Comparison of ENCODE assay signal across 21 cellular contexts in genomic region chr20:57382516-57382915, GRCh38. TPM values are rescaled to one million over a fixed set of nuclear protein-coding genes. Genes with fewer than 3 reads are reported as not detected.
DNase-seq lines count a peak whose midpoint lies in the region; ATAC-seq and TF ChIP-seq lines count a peak whose summit lies in the region.
"Had no signal": no experiment of that assay in that cellular context is flagged by ENCODE, and none has a peak within 500 bp of the region (broad histone marks: within the 10 kb centered on the region; RNA-seq: fewer than 3 reads in every experiment).

No MANE protein-coding gene starts in this region.

- H3K27me3 ChIP-seq in Karpas-422 (ENCODE audit: low read length) (no peaks in the 10 kb centered on the region), tibial artery (no peaks in the 10 kb centered on the region)
- H3K27me3 ChIP-seq: hepatocyte, MG63, ovary, suprapubic skin had no signal

- peak overlapping the region; percentile 57 for H3K9ac ChIP-seq in Karpas-422 (ENCODE audit: low read length)

- H4K20me1 ChIP-seq in Karpas-422 (ENCODE audit: insufficient read depth, low read depth, low read length) = no peaks in the 10 kb centered on the region

- H3K27ac ChIP-seq in Karpas-422 (ENCODE audit: low read length) (peak overlapping the region; percentile 94), tibial artery (no peak overlapping the region)
- H3K27ac ChIP-seq: hepatocyte, ovary, suprapubic skin had no signal

- peak overlapping the region; percentile 54 for H3K4me2 ChIP-seq in Karpas-422 (ENCODE audit: low read depth, low read length, poor library complexity, severe bottlenecking)
- H3K4me2 ChIP-seq: hepatocyte had no signal

- DNase-seq in activated CD8-positive, alpha-beta T cell treated with anti-CD3 and anti-CD28 coated beads for 36 hours = no peak
- DNase-seq in activated CD8-positive, alpha-beta T cell treated with anti-CD3 and anti-CD28 coated beads, Interleukin-2, amount 10 ng/mL, durations not matched to agents 7 days and 5 days = no peak
- DNase-seq in Karpas-422 (peak; percentile 67), tibial artery (no peak), pons (ENCODE audit: low spot score) (no peak)
- no peak for DNase-seq in activated naive CD8-positive, alpha-beta T cell treated with anti-CD3 and anti-CD28 coated beads for 36 hours
- DNase-seq in natural killer cell treated with Interleukin-12 subunit alpha and Interleukin-12 subunit beta and Interleukin-15 and Interleukin-18, amount 100 ng/mL, for 72 hours (ENCODE audit: low spot score) = peak; percentile 52
- DNase-seq in effector CD8-positive, alpha-beta T cell (lab: John Stamatoyannopoulos, UW) = no peak
- DNase-seq: NCI-H510A had no signal

- H3K9me2 ChIP-seq in Karpas-422 (replicated peaks; ENCODE audit: insufficient read depth, low read length) = no peaks in the 10 kb centered on the region

- H3K9me3 ChIP-seq in Karpas-422 (ENCODE audit: low read length) (no peaks in the 10 kb centered on the region), tibial artery (no peaks in the 10 kb centered on the region)
- H3K9me3 ChIP-seq: MG63, mucosa of descending colon, ovary, suprapubic skin had no signal

- peaks cover 24% of the 10 kb centered on the region for H3K4me1 Mint-ChIP-seq in activated CD8-positive, alpha-beta T cell treated with anti-CD3 and anti-CD28 coated beads for 36 hours (ENCODE audit: low read depth)
- H3K4me1 Mint-ChIP-seq in activated CD8-positive, alpha-beta T cell treated with anti-CD3 and anti-CD28 coated beads, Interleukin-2, amount 10 ng/mL, durations not matched to agents 7 days and 5 days (ENCODE audit: low read depth) = peaks cover 20% of the 10 kb centered on the region
- peaks cover 22% of the 10 kb centered on the region for H3K4me1 Mint-ChIP-seq in activated naive CD8-positive, alpha-beta T cell treated with anti-CD3 and anti-CD28 coated beads for 36 hours
- H3K4me1 Mint-ChIP-seq in natural killer cell treated with Interleukin-12 subunit alpha and Interleukin-12 subunit beta and Interleukin-15 and Interleukin-18, amount 100 ng/mL, for 72 hours (ENCODE audit: low read depth in 2 of 2) = peaks cover 51 to 59% of the 10 kb centered on the region in 2 donors

- H3K27me3 Mint-ChIP-seq in activated CD8-positive, alpha-beta T cell treated with anti-CD3 and anti-CD28 coated beads for 36 hours = no peaks in the 10 kb centered on the region
- no peaks in the 10 kb centered on the region for H3K27me3 Mint-ChIP-seq in activated CD8-positive, alpha-beta T cell treated with anti-CD3 and anti-CD28 coated beads, Interleukin-2, amount 10 ng/mL, durations not matched to agents 7 days and 5 days (ENCODE audit: low read depth)
- H3K27me3 Mint-ChIP-seq in activated naive CD8-positive, alpha-beta T cell treated with anti-CD3 and anti-CD28 coated beads for 36 hours = no peaks in the 10 kb centered on the region
- H3K27me3 Mint-ChIP-seq in natural killer cell treated with Interleukin-12 subunit alpha and Interleukin-12 subunit beta and Interleukin-15 and Interleukin-18, amount 100 ng/mL, for 72 hours = no peaks in the 10 kb centered on the region
- H3K27me3 Mint-ChIP-seq: activated CD8-positive, alpha-beta memory T cell treated with anti-CD3 and anti-CD28 coated beads, Interleukin-2, amount 10 ng/mL, durations not matched to agents 7 days and 5 days; T-helper 17 cell had no signal

- no peak overlapping the region for H2AFZ ChIP-seq in Karpas-422 (ENCODE audit: low read length)
- H2AFZ ChIP-seq: hepatocyte had no signal

- H3K79me2 ChIP-seq in Karpas-422 (ENCODE audit: low read length) = 0 out of 2 replicates have a peak, but pooled peaks cover 2% of the 10 kb centered on the region
- H3K79me2 ChIP-seq: hepatocyte had no signal

- H3K36me3 Mint-ChIP-seq in activated CD8-positive, alpha-beta T cell treated with anti-CD3 and anti-CD28 coated beads for 36 hours (ENCODE audit: low read depth) = peaks cover 7% of the 10 kb centered on the region
- H3K36me3 Mint-ChIP-seq in activated CD8-positive, alpha-beta T cell treated with anti-CD3 and anti-CD28 coated beads, Interleukin-2, amount 10 ng/mL, durations not matched to agents 7 days and 5 days (ENCODE audit: low read depth) = peaks cover 15% of the 10 kb centered on the region
- H3K36me3 Mint-ChIP-seq in activated naive CD8-positive, alpha-beta T cell treated with anti-CD3 and anti-CD28 coated beads for 36 hours = peaks cover 2% of the 10 kb centered on the region
- H3K36me3 Mint-ChIP-seq in natural killer cell treated with Interleukin-12 subunit alpha and Interleukin-12 subunit beta and Interleukin-15 and Interleukin-18, amount 100 ng/mL, for 72 hours = peaks cover 14% of the 10 kb centered on the region

- no peak overlapping the region for H3K4me3 ChIP-seq in Karpas-422 (ENCODE audit: low read length)
- H3K4me3 ChIP-seq in tibial artery = no peak overlapping the region
- H3K4me3 ChIP-seq: hepatocyte, lung, MG63, mucosa of descending colon, ovary, suprapubic skin had no signal

- no peak for TF ChIP-seq CTCF in activated CD8-positive, alpha-beta T cell treated with anti-CD3 and anti-CD28 coated beads for 36 hours (IDR thresholded peaks at IDR 0.05)
- no peak for TF ChIP-seq CTCF in tibial artery (IDR thresholded peaks at IDR 0.05)

- intact Hi-C loops in activated CD8-positive, alpha-beta T cell treated with anti-CD3 and anti-CD28 coated beads for 36 hours (cut with micrococcal nuclease) = loop anchor here (1.0 to 5.0 kb wide), 2 partner anchors 113 to 205 kb away; no protein-coding TSS in a partner anchor
- intact Hi-C loops in tibial artery (cut with DNase I; ENCODE audit: low total_unique reads) = loop anchor here (10.0 kb wide), 1 partner anchor 832 kb away; no protein-coding TSS in a partner anchor

- H3K4me1 ChIP-seq in Karpas-422 (ENCODE audit: low read length) = peaks cover 44% of the 10 kb centered on the region
- H3K4me1 ChIP-seq in tibial artery = no peaks in the 10 kb centered on the region
- H3K4me1 ChIP-seq: suprapubic skin had no signal

- POLR2A ChIA-PET in activated CD8-positive, alpha-beta T cell treated with anti-CD3 and anti-CD28 coated beads for 36 hours (lab: Charles Lee) = interaction anchor here (0.8 to 3.4 kb wide), 4 partner anchors 10 to 17 kb away, joined by 3 to 15 read pairs (median 5); no protein-coding TSS in a partner anchor
- POLR2A ChIA-PET in activated CD8-positive, alpha-beta T cell treated with anti-CD3 and anti-CD28 coated beads, Interleukin-2, amount 10 ng/mL, durations not matched to agents 7 days and 5 days (lab: Charles Lee) = no interaction called here

- CTCF ChIA-PET in activated CD8-positive, alpha-beta T cell treated with anti-CD3 and anti-CD28 coated beads for 36 hours (lab: Charles Lee) = interaction anchor here (0.6 to 4.8 kb wide), 29 partner anchors 9 to 915 kb away, joined by 3 to 35 read pairs (median 6); partner anchors contain the start of gene RBM38
- CTCF ChIA-PET in activated CD8-positive, alpha-beta T cell treated with anti-CD3 and anti-CD28 coated beads, Interleukin-2, amount 10 ng/mL, durations not matched to agents 7 days and 5 days (lab: Charles Lee) = interaction anchor here (0.6 to 5.1 kb wide), 16 partner anchors 8 to 124 kb away, joined by 3 to 41 read pairs (median 6); partner anchors contain the start of gene RBM38

- H3K27ac Mint-ChIP-seq in activated CD8-positive, alpha-beta T cell treated with anti-CD3 and anti-CD28 coated beads for 36 hours = peak overlapping the region; percentile 74
- H3K27ac Mint-ChIP-seq in activated CD8-positive, alpha-beta T cell treated with anti-CD3 and anti-CD28 coated beads, Interleukin-2, amount 10 ng/mL, durations not matched to agents 7 days and 5 days = no peak overlapping the region
- H3K27ac Mint-ChIP-seq in activated naive CD8-positive, alpha-beta T cell treated with anti-CD3 and anti-CD28 coated beads for 36 hours = peak overlapping the region; percentile 57
- peak overlapping the region in 1 of 2 donors; percentile 37 for H3K27ac Mint-ChIP-seq in natural killer cell treated with Interleukin-12 subunit alpha and Interleukin-12 subunit beta and Interleukin-15 and Interleukin-18, amount 100 ng/mL, for 72 hours
- H3K27ac Mint-ChIP-seq: activated CD8-positive, alpha-beta memory T cell treated with anti-CD3 and anti-CD28 coated beads, Interleukin-2, amount 10 ng/mL, durations not matched to agents 7 days and 5 days; activated T-cell treated with anti-CD3 and anti-CD28 coated beads, Interleukin-2, amount 50 U/mL, for 72 hours had no signal

- no peaks in the 10 kb centered on the region for H3K9me3 Mint-ChIP-seq in activated CD8-positive, alpha-beta T cell treated with anti-CD3 and anti-CD28 coated beads for 36 hours
- H3K9me3 Mint-ChIP-seq in activated CD8-positive, alpha-beta T cell treated with anti-CD3 and anti-CD28 coated beads, Interleukin-2, amount 10 ng/mL, durations not matched to agents 7 days and 5 days (ENCODE audit: insufficient read depth) = no peaks in the 10 kb centered on the region
- H3K9me3 Mint-ChIP-seq in activated naive CD8-positive, alpha-beta T cell treated with anti-CD3 and anti-CD28 coated beads for 36 hours = no peaks in the 10 kb centered on the region
- H3K9me3 Mint-ChIP-seq in natural killer cell treated with Interleukin-12 subunit alpha and Interleukin-12 subunit beta and Interleukin-15 and Interleukin-18, amount 100 ng/mL, for 72 hours = no peaks in the 10 kb centered on the region
- H3K9me3 Mint-ChIP-seq: activated T-cell treated with anti-CD3 and anti-CD28 coated beads, Interleukin-2, amount 50 U/mL, for 72 hours had no signal

- ATAC-seq in activated CD8-positive, alpha-beta T cell treated with anti-CD3 and anti-CD28 coated beads for 36 hours = no peak
- ATAC-seq in activated CD8-positive, alpha-beta T cell treated with anti-CD3 and anti-CD28 coated beads, Interleukin-2, amount 10 ng/mL, durations not matched to agents 7 days and 5 days = no peak
- no peak for ATAC-seq in natural killer cell treated with Interleukin-12 subunit alpha and Interleukin-12 subunit beta and Interleukin-15 and Interleukin-18, amount 100 ng/mL, for 72 hours

- H3K36me3 ChIP-seq in Karpas-422 (ENCODE audit: insufficient read depth, low read length) (peaks cover 12% of the 10 kb centered on the region), tibial artery (peaks cover 15 to 53% (median 22%) of the 10 kb centered on the region in 3 donors)
- H3K36me3 ChIP-seq: ovary had no signal

- no peak overlapping the region for H3K4me3 Mint-ChIP-seq in activated CD8-positive, alpha-beta T cell treated with anti-CD3 and anti-CD28 coated beads for 36 hours
- no peak overlapping the region for H3K4me3 Mint-ChIP-seq in activated CD8-positive, alpha-beta T cell treated with anti-CD3 and anti-CD28 coated beads, Interleukin-2, amount 10 ng/mL, durations not matched to agents 7 days and 5 days
- no peak overlapping the region for H3K4me3 Mint-ChIP-seq in activated naive CD8-positive, alpha-beta T cell treated with anti-CD3 and anti-CD28 coated beads for 36 hours
- no peak overlapping the region for H3K4me3 Mint-ChIP-seq in natural killer cell treated with Interleukin-12 subunit alpha and Interleukin-12 subunit beta and Interleukin-15 and Interleukin-18, amount 100 ng/mL, for 72 hours
- H3K4me3 Mint-ChIP-seq: activated CD8-positive, alpha-beta memory T cell treated with anti-CD3 and anti-CD28 coated beads, Interleukin-2, amount 10 ng/mL, durations not matched to agents 7 days and 5 days; activated T-cell treated with anti-CD3 and anti-CD28 coated beads, Interleukin-2, amount 50 U/mL, for 72 hours; T-helper 17 cell had no signal

RNA-seq across cellular contexts. Expression of gene RBM38, which starts 8.7 kb away (rescaled TPM):
- 100 to 1,000 TPM; 114 to 116 TPM for total RNA-seq in activated CD8-positive, alpha-beta T cell treated with anti-CD3 and anti-CD28 coated beads for 36 hours
- total RNA-seq in activated CD8-positive, alpha-beta T cell treated with anti-CD3 and anti-CD28 coated beads, Interleukin-2, amount 10 ng/mL, durations not matched to agents 7 days and 5 days = 10 to 100 TPM; 53.8 to 57.1 TPM
- total RNA-seq in Karpas-422 (2014; rRNA removed; shearing (Covaris generic); ENCODE audit: low replicate concordance) = 261 and 436 TPM in 2 replicates
- total RNA-seq in activated naive CD8-positive, alpha-beta T cell treated with anti-CD3 and anti-CD28 coated beads for 36 hours = 100 to 1,000 TPM; 142 to 144 TPM
- 10 to 100 TPM; 18.3 to 29.2 TPM for total RNA-seq in natural killer cell treated with Interleukin-12 subunit alpha and Interleukin-12 subunit beta and Interleukin-15 and Interleukin-18, amount 100 ng/mL, for 72 hours

RNA-seq across cellular contexts. Expression of gene RAE1, which starts 31.5 kb away (rescaled TPM):
- 10 to 100 TPM; 41.1 to 42.9 TPM for total RNA-seq in activated CD8-positive, alpha-beta T cell treated with anti-CD3 and anti-CD28 coated beads for 36 hours
- 10 to 100 TPM; 35.0 to 37.2 TPM for total RNA-seq in activated CD8-positive, alpha-beta T cell treated with anti-CD3 and anti-CD28 coated beads, Interleukin-2, amount 10 ng/mL, durations not matched to agents 7 days and 5 days
- 19.0 and 59.6 TPM in 2 replicates for total RNA-seq in Karpas-422 (2014; rRNA removed; shearing (Covaris generic); ENCODE audit: low replicate concordance)
- 10 to 100 TPM; 59.0 to 60.0 TPM for total RNA-seq in activated naive CD8-positive, alpha-beta T cell treated with anti-CD3 and anti-CD28 coated beads for 36 hours
- 10 to 100 TPM; 43.6 to 86.0 TPM for total RNA-seq in natural killer cell treated with Interleukin-12 subunit alpha and Interleukin-12 subunit beta and Interleukin-15 and Interleukin-18, amount 100 ng/mL, for 72 hours

RNA-seq across cellular contexts. Expression of gene SPO11, which starts 52.9 kb away (rescaled TPM):
- not detected for total RNA-seq in activated CD8-positive, alpha-beta T cell treated with anti-CD3 and anti-CD28 coated beads for 36 hours
- total RNA-seq in activated CD8-positive, alpha-beta T cell treated with anti-CD3 and anti-CD28 coated beads, Interleukin-2, amount 10 ng/mL, durations not matched to agents 7 days and 5 days = not detected
- not detected in 2 replicates for total RNA-seq in Karpas-422 (2014; rRNA removed; shearing (Covaris generic); ENCODE audit: low replicate concordance)
- not detected for total RNA-seq in activated naive CD8-positive, alpha-beta T cell treated with anti-CD3 and anti-CD28 coated beads for 36 hours
- total RNA-seq in natural killer cell treated with Interleukin-12 subunit alpha and Interleukin-12 subunit beta and Interleukin-15 and Interleukin-18, amount 100 ng/mL, for 72 hours = not detected
- total RNA-seq: A172; activated CD8-positive, alpha-beta memory T cell treated with anti-CD3 and anti-CD28 coated beads, Interleukin-2, amount 10 ng/mL, durations not matched to agents 7 days and 5 days; activated T-cell treated with anti-CD3 and anti-CD28 coated beads, Interleukin-2, amount 50 U/mL, for 72 hours; H4; hepatocyte; lung; mucosa of descending colon; ovary; suprapubic skin; T-helper 17 cell; ureter had no signal

Comparison
In these comparisons a context has a peak if more than half of its experiments do, and no peak if none do; other contexts are left out.
1. DNase-seq: peak in Karpas-422 (single experiment) and natural killer cell treated with Interleukin-12 subunit alpha and Interleukin-12 subunit beta and Interleukin-15 and Interleukin-18, amount 100 ng/mL, for 72 hours (single experiment); none in activated CD8-positive, alpha-beta T cell treated with anti-CD3 and anti-CD28 coated beads for 36 hours (single experiment), activated CD8-positive, alpha-beta T cell treated with anti-CD3 and anti-CD28 coated beads, Interleukin-2, amount 10 ng/mL, durations not matched to agents 7 days and 5 days (single experiment), activated naive CD8-positive, alpha-beta T cell treated with anti-CD3 and anti-CD28 coated beads for 36 hours (single experiment), tibial artery (0 of 2), pons (single experiment) and effector CD8-positive, alpha-beta T cell (single experiment).